Comparison of ENCODE assay signal across 29 cellular contexts in genomic region chr2:138637686-138638085, GRCh38.
"Had no signal": no experiment of that assay in that cellular context is flagged by ENCODE, and none has a peak within 500 bp of the region (broad histone marks: within the 10 kb centered on the region; RNA-seq: fewer than 3 reads in every experiment).

No MANE protein-coding gene starts in this region.

- H3K36me3 ChIP-seq: neural progenitor cell, ovary, right lobe of liver, sigmoid colon, suprapubic skin, tibial artery, transverse colon, upper lobe of right lung, uterus had no signal

- H3K4me2 ChIP-seq: neural progenitor cell had no signal

- H3K27ac Mint-ChIP-seq: natural killer cell; nephron; neural progenitor cell; progenitor cell of endocrine pancreas; stimulated activated effector memory CD8-positive, alpha-beta T cell treated with anti-CD3 and anti-CD28 coated beads, Interleukin-12 subunit alpha, Interleukin-12 subunit beta, amount 100 ng/mL, for 72 hours; stimulated activated naive B cell treated with anti-CD40 and anti-IgM and Interleukin-4, amounts not matched to agents 10 μg/mL and 1 μg/mL and 100 μg/mL, for 72 hours; stimulated activated naive CD8-positive, alpha-beta T cell treated with anti-CD3 and anti-CD28 coated beads, Interleukin-15, Interleukin-2, amounts not matched to agents 100 ng/mL and 50 ng/mL, for 24 hours; type B pancreatic cell had no signal

- H3K4me1 ChIP-seq: neural progenitor cell, parathyroid adenoma, psoas muscle, right lobe of liver, sigmoid colon, suprapubic skin, testis, tibial artery, transverse colon, upper lobe of right lung, uterus had no signal

- H3K9me3 ChIP-seq: ovary, right lobe of liver, suprapubic skin, testis, tibial artery, upper lobe of right lung, uterus had no signal

- DNase-seq: natural killer cell; occipital lobe; ovary; posterior cingulate gyrus; psoas muscle; right cardiac atrium; right lobe of liver; sigmoid colon; small intestine; stimulated activated CD4-positive, alpha-beta T cell treated with anti-CD3 and anti-CD28 coated beads, Interleukin-15, amount 100 ng/mL, for 24 hours; stimulated activated CD4-positive, alpha-beta T cell treated with anti-CD3 and anti-CD28 coated beads, Interleukin-2, amount 100 ng/mL, for 24 hours; stimulated activated CD4-positive, alpha-beta T cell treated with anti-CD3 and anti-CD28 coated beads, Interleukin-2, amount 100 ng/mL, for 48 hours; stimulated activated CD4-positive, alpha-beta T cell treated with anti-CD3 and anti-CD28 coated beads, Interleukin-4, amount 100 ng/mL, for 24 hours; stimulated activated naive B cell treated with anti-CD40 and anti-IgM and Interleukin-4, amounts not matched to agents 10 μg/mL and 1 μg/mL and 100 μg/mL, for 72 hours; stimulated activated naive CD4-positive, alpha-beta T cell treated with Interleukin-2 at 50 U/mL for 16 hours; substantia nigra; testis; tibial artery; transverse colon; upper lobe of right lung; uterus had no signal

- H2AFZ ChIP-seq: neural progenitor cell, parathyroid adenoma had no signal

- H3K79me2 ChIP-seq: parathyroid adenoma had no signal

- FAIRE-seq: small intestine had no signal

- H3K4me3 Mint-ChIP-seq: natural killer cell; nephron; neural progenitor cell; stimulated activated effector memory CD8-positive, alpha-beta T cell treated with anti-CD3 and anti-CD28 coated beads, Interleukin-12 subunit alpha, Interleukin-12 subunit beta, amount 100 ng/mL, for 72 hours; stimulated activated naive B cell treated with anti-CD40 and anti-IgM and Interleukin-4, amounts not matched to agents 10 μg/mL and 1 μg/mL and 100 μg/mL, for 72 hours; stimulated activated naive CD8-positive, alpha-beta T cell treated with anti-CD3 and anti-CD28 coated beads, Interleukin-15, Interleukin-2, amounts not matched to agents 100 ng/mL and 50 ng/mL, for 24 hours; type B pancreatic cell had no signal

- H3K9ac ChIP-seq: neural progenitor cell, parathyroid adenoma had no signal

- H3K27me3 Mint-ChIP-seq: progenitor cell of endocrine pancreas, type B pancreatic cell had no signal

- H3K4me3 ChIP-seq: neural progenitor cell, ovary, psoas muscle, right lobe of liver, sigmoid colon, suprapubic skin, testis, tibial artery, transverse colon, upper lobe of right lung, uterus had no signal

- H3K27me3 ChIP-seq: neural progenitor cell, ovary, right lobe of liver, sigmoid colon, testis, tibial artery, transverse colon, upper lobe of right lung, uterus had no signal

- H3K4me1 Mint-ChIP-seq: natural killer cell; nephron; neural progenitor cell; stimulated activated effector memory CD8-positive, alpha-beta T cell treated with anti-CD3 and anti-CD28 coated beads, Interleukin-12 subunit alpha, Interleukin-12 subunit beta, amount 100 ng/mL, for 72 hours; stimulated activated naive B cell treated with anti-CD40 and anti-IgM and Interleukin-4, amounts not matched to agents 10 μg/mL and 1 μg/mL and 100 μg/mL, for 72 hours had no signal

- H3K27ac ChIP-seq: neural progenitor cell, ovary, parathyroid adenoma, psoas muscle, right lobe of liver, sigmoid colon, suprapubic skin, testis, tibial artery, transverse colon, upper lobe of right lung, uterus had no signal

- ATAC-seq: natural killer cell; psoas muscle; right cardiac atrium; right lobe of liver; stimulated activated effector memory CD8-positive, alpha-beta T cell treated with anti-CD3 and anti-CD28 coated beads, Interleukin-12 subunit alpha, Interleukin-12 subunit beta, amount 100 ng/mL, for 72 hours; stimulated activated naive B cell treated with anti-CD40 and anti-IgM and Interleukin-4, amounts not matched to agents 10 μg/mL and 1 μg/mL and 100 μg/mL, for 72 hours; upper lobe of right lung had no signal

- H3K9me3 Mint-ChIP-seq: stimulated activated naive CD8-positive, alpha-beta T cell treated with anti-CD3 and anti-CD28 coated beads, Interleukin-15, Interleukin-2, amounts not matched to agents 100 ng/mL and 50 ng/mL, for 24 hours; type B pancreatic cell had no signal
